In the genomic region with DNA sequence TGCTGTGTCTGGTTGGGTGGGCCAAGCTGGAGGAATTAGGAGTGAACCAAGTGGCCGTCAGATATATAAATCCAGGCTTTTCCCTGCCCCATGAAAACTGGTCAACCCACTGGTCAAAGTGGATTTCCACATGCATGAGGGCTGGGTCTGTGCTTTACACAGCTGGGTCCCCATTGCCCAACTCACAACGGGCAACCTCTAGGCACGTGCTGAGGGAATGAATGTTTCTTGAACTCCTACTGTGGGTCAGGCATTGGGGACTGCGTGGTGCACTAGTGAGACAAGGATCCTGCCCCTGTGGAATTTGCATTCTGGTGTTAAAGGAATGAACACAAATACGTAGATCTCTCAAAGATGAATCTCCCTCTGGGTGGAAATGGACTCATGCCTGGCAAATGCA, we compare ENCODE assay signal across 19 cellular contexts. TPM values are rescaled to one million over a fixed set of nuclear protein-coding genes. Genes with fewer than 3 reads are reported as not detected.
A peak's percentile ranks its signal among the peaks of the same experiment; 100 is the strongest.
DNase-seq lines count a peak whose midpoint lies in the region; ATAC-seq and TF ChIP-seq lines count a peak whose summit lies in the region.
"Had no signal": no experiment of that assay in that cellular context is flagged by ENCODE, and none has a peak within 500 bp of the region (broad histone marks: within the 10 kb centered on the region; RNA-seq: fewer than 3 reads in every experiment).

No MANE protein-coding gene starts in this region.

- peaks cover 9% of the 10 kb centered on the region for H3K4me1 Mint-ChIP-seq in GM23338
- H3K4me1 Mint-ChIP-seq in stimulated activated naive B cell treated with anti-CD40 and anti-IgM and Interleukin-4, amounts not matched to agents 10 μg/mL and 1 μg/mL and 100 μg/mL, for 72 hours = peaks cover 0 to 3% of the 10 kb centered on the region in 2 donors
- H3K4me1 Mint-ChIP-seq: B cell; CD8-positive, alpha-beta memory T cell had no signal

- no peak overlapping the region for H3K27ac ChIP-seq in GM23338 (ENCODE audit: low read depth)
- H3K27ac ChIP-seq in osteoblast (ENCODE audit: low read depth, low read length) = no peak overlapping the region
- H3K27ac ChIP-seq: BLaER1, C4-2B had no signal

- no peak overlapping the region for H3K4me3 ChIP-seq in GM23338
- H3K4me3 ChIP-seq in osteoblast (ENCODE audit: insufficient read depth, low read length) = no peak overlapping the region
- H3K4me3 ChIP-seq: BLaER1, GM12878 had no signal

- DNase-seq in AG08396 (ENCODE audit: low spot score) = peak; percentile 25
- DNase-seq in GM23338 (ENCODE audit: low spot score) = no peak
- DNase-seq in osteoblast (ENCODE audit: insufficient read length, low spot score, missing footprints) = peak; percentile 23
- DNase-seq in stimulated activated naive B cell treated with anti-CD40 and anti-IgM and Interleukin-4, amounts not matched to agents 10 μg/mL and 1 μg/mL and 100 μg/mL, for 72 hours = no peak
- no peak for DNase-seq in CD1c-positive myeloid dendritic cell (ENCODE audit: extremely low spot score)
- DNase-seq in retina = no peak
- no peak for DNase-seq in NCI-H82 treated with DMSO at 0.1 percent for 48 hours (lab: John Stamatoyannopoulos, UW; ENCODE audit: unreplicated experiment)
- DNase-seq: CD4-positive, alpha-beta T cell; CD8-positive, alpha-beta memory T cell; DMS 273 treated with DMSO at 0.1 percent for 48 hours; DMS79; EL; GDM1; H7; HCEC 1CT had no signal

- no peak for ATAC-seq in GM23338
- no peak for ATAC-seq in stimulated activated naive B cell treated with anti-CD40 and anti-IgM and Interleukin-4, amounts not matched to agents 10 μg/mL and 1 μg/mL and 100 μg/mL, for 72 hours (replicated peaks)
- ATAC-seq: GM12878 had no signal

- H3K36me3 ChIP-seq in GM23338 (ENCODE audit: insufficient read depth) = peaks cover 11% of the 10 kb centered on the region
- no peaks in the 10 kb centered on the region for H3K36me3 ChIP-seq in osteoblast (ENCODE audit: insufficient read depth, low read length)
- H3K36me3 ChIP-seq: BLaER1 had no signal

- H3K9me3 Mint-ChIP-seq in GM23338 = peaks cover 43% of the 10 kb centered on the region
- H3K9me3 Mint-ChIP-seq in stimulated activated naive B cell treated with anti-CD40 and anti-IgM and Interleukin-4, amounts not matched to agents 10 μg/mL and 1 μg/mL and 100 μg/mL, for 72 hours = peaks cover 0 to 4% of the 10 kb centered on the region in 2 donors
- H3K9me3 Mint-ChIP-seq: CD4-positive, alpha-beta T cell; CD8-positive, alpha-beta memory T cell had no signal

- H4K20me1 ChIP-seq in GM23338 (replicated peaks; ENCODE audit: insufficient read depth) (no peaks in the 10 kb centered on the region), osteoblast (ENCODE audit: insufficient read depth, low read length) (no peaks in the 10 kb centered on the region)
- H4K20me1 ChIP-seq: BLaER1 had no signal

- H3K4me3 Mint-ChIP-seq in GM23338 = no peak overlapping the region
- no peak overlapping the region for H3K4me3 Mint-ChIP-seq in stimulated activated naive B cell treated with anti-CD40 and anti-IgM and Interleukin-4, amounts not matched to agents 10 μg/mL and 1 μg/mL and 100 μg/mL, for 72 hours
- H3K4me3 Mint-ChIP-seq: B cell; CD4-positive, alpha-beta T cell; CD8-positive, alpha-beta memory T cell had no signal

- H3F3A ChIP-seq in GM23338 (replicated peaks; ENCODE audit: low read depth) = no peaks in the 10 kb centered on the region

- H2AFZ ChIP-seq in GM23338 (peak overlapping the region; percentile 52; the same call in 1 of the 2 replicates), osteoblast (ENCODE audit: low read length) (no peak overlapping the region)

- no peaks in the 10 kb centered on the region for H3K9me2 ChIP-seq in GM23338 (ENCODE audit: insufficient read depth)

- TF ChIP-seq CTCF in GM23338 (conservative IDR thresholded peaks at IDR 0.05; ENCODE audit: low read depth in 2 of 2) (no peak), osteoblast (IDR thresholded peaks at IDR 0.05; ENCODE audit: extremely low read depth, low read depth, low read length) (no peak)

- H3K27me3 ChIP-seq in GM23338 (ENCODE audit: insufficient read depth) (no peaks in the 10 kb centered on the region), osteoblast (ENCODE audit: insufficient read depth, low read length) (no peaks in the 10 kb centered on the region)
- H3K27me3 ChIP-seq: BLaER1 had no signal

- H3K4me1 ChIP-seq in GM23338 (ENCODE audit: insufficient read depth) (peaks cover 7% of the 10 kb centered on the region), osteoblast (ENCODE audit: insufficient read depth, low read length) (no peaks in the 10 kb centered on the region)

- peaks cover 11% of the 10 kb centered on the region for H3K27me3 Mint-ChIP-seq in GM23338 (ENCODE audit: insufficient read depth, low read depth, poor library complexity)
- H3K27me3 Mint-ChIP-seq in stimulated activated naive B cell treated with anti-CD40 and anti-IgM and Interleukin-4, amounts not matched to agents 10 μg/mL and 1 μg/mL and 100 μg/mL, for 72 hours = peaks cover 19 to 20% of the 10 kb centered on the region in 2 donors

- H3K79me2 ChIP-seq in GM23338 (replicated peaks; ENCODE audit: insufficient read depth) (no peaks in the 10 kb centered on the region), osteoblast (ENCODE audit: insufficient read depth, low read length) (no peaks in the 10 kb centered on the region)

- peaks cover 33% of the 10 kb centered on the region for H3K36me3 Mint-ChIP-seq in GM23338 (ENCODE audit: low read depth)
- H3K36me3 Mint-ChIP-seq in stimulated activated naive B cell treated with anti-CD40 and anti-IgM and Interleukin-4, amounts not matched to agents 10 μg/mL and 1 μg/mL and 100 μg/mL, for 72 hours = no peaks in the 10 kb centered on the region

- H3K4me2 ChIP-seq in GM23338 (no peak overlapping the region), osteoblast (ENCODE audit: insufficient read depth, low read length) (no peak overlapping the region)
- H3K4me2 ChIP-seq: BLaER1 had no signal

- H3K9me3 ChIP-seq in osteoblast (ENCODE audit: low read depth, low read length) = no peaks in the 10 kb centered on the region

- H3K27ac Mint-ChIP-seq in GM23338 = no peak overlapping the region
- H3K27ac Mint-ChIP-seq in stimulated activated naive B cell treated with anti-CD40 and anti-IgM and Interleukin-4, amounts not matched to agents 10 μg/mL and 1 μg/mL and 100 μg/mL, for 72 hours = peak overlapping the region; percentile 66
- H3K27ac Mint-ChIP-seq: B cell; CD4-positive, alpha-beta T cell; CD8-positive, alpha-beta memory T cell had no signal

TF ChIP-seq in GM23338, 12 proteins besides CTCF, POLR2A, EP300 and RAD21 (continues in another document):
- TF ChIP-seq POLR2AphosphoS5 (IDR thresholded peaks at IDR 0.05; ENCODE audit: low read depth) = no peak
- no peak for TF ChIP-seq JUNB (IDR thresholded peaks at IDR 0.05; ENCODE audit: unreplicated experiment)

RNA-seq across cellular contexts. Expression of a gene that starts 7.5 kb away (rescaled TPM):
- total RNA-seq in GM23338 (2014; rRNA removed; shearing (Covaris generic)) = 64.4 and 64.5 TPM in 2 replicates
- polyA plus RNA-seq in GM23338 (2016; fragmentation: Nextera tagmentation; extraction: Ambion mirVana) = 31.1 and 33.0 TPM in 2 replicates
- 24.5 and 26.4 TPM in 2 replicates for total RNA-seq in osteoblast

Comparison
In these comparisons a context has a peak if more than half of its experiments do, and no peak if none do; other contexts are left out.
1. DNase-seq: peak in AG08396 (single experiment) and osteoblast (single experiment); none in GM23338 (single experiment), stimulated activated naive B cell treated with anti-CD40 and anti-IgM and Interleukin-4, amounts not matched to agents 10 μg/mL and 1 μg/mL and 100 μg/mL, for 72 hours (single experiment), CD1c-positive myeloid dendritic cell (single experiment), retina (single experiment) and NCI-H82 treated with DMSO at 0.1 percent for 48 hours (single experiment).